In the genomic region with DNA sequence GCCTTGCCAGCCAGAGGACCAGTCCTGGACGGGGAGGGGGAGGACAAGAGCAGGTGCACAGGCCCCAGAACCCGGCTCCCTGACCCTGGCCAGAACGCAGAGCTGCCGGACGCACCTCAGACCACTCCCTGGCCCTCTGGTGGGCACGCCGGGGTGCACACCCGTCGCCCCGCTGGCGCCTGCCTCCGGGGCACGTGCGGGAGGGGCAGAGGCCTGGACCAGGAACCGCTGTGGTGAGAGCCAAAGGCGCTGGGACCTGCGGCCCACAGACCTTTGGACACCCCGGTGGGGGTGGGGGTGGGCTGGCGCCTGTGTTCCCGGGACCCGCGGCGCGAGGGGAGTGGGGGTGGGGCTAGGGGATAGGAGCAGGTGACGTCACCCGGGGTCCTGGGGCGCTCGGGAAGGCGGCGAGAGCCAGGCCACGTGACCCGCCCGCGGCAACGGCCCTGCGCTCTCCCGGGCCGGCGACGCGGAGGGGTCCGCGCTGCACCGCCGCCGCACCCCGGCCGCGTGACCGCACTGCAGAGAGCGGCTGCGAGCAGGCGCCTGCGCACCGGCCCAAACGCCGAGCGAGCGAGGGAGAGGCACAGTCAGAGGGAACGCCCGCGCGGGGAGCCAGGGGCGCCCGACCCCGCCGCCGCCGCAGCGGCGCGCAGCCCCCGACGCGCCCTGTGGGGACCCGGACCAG, we compare ENCODE assay signal across 8 cellular contexts. TPM values are rescaled to one million over a fixed set of nuclear protein-coding genes. Genes with fewer than 3 reads are reported as not detected.
DNase-seq lines count a peak whose midpoint lies in the region; ATAC-seq, FAIRE-seq and TF ChIP-seq lines count a peak whose summit lies in the region.
"Not testable (repeated sequence)": the region's sequence is repeated elsewhere in the genome, so short reads cannot be mapped to it uniquely, and the experiment has no call there.
"Had no signal": no experiment of that assay in that cellular context is flagged by ENCODE, and none has a peak within 500 bp of the region (broad histone marks: within the 10 kb centered on the region; RNA-seq: fewer than 3 reads in every experiment).

A gene (plus strand): TSS at position 559 of the 688 bp plus-strand sequence. CDS start 609 bp downstream, outside the sequence.

- no CpG with 5 or more reads among the region's 76 CpGs for WGBS in GM12878 (ENCODE audit: insufficient coverage, insufficient replicate concordance, low lambda C conversion rate, missing lambda C conversion rate)
- no CpG with 5 or more reads among the region's 76 CpGs for WGBS in lung, 2 donors
- no CpG with 5 or more reads among the region's 76 CpGs for WGBS in pancreas, 2 donors

- H3K4me2 ChIP-seq in GM12878 (ENCODE audit: control insufficient read depth, insufficient read depth) = not testable (repeated sequence)

- TF ChIP-seq CTCF in activated B cell treated with CpG ODN at 0.5 μM for 24 hours (IDR thresholded peaks at IDR 0.05); GM12878 (IDR thresholded peaks at IDR 0.05 in 2 of 3, conservative IDR thresholded peaks at IDR 0.05 in 1 of 3; ENCODE audit: control insufficient read depth in 2 of 3, extremely low read depth in 1 of 3, insufficient read depth in 1 of 3, low read depth in 3 of 3, low read length in 3 of 3); lung (IDR thresholded peaks at IDR 0.05; ENCODE audit: control extremely low read depth, extremely low read depth); pancreas (IDR thresholded peaks at IDR 0.05): not testable (repeated sequence)

- TF ChIP-seq POLR2A in GM12878 (IDR thresholded peaks at IDR 0.05; ENCODE audit: low read depth, low read length) = not testable (repeated sequence)

- not testable (repeated sequence) for H3K9ac ChIP-seq in GM12878 (ENCODE audit: control insufficient read depth, insufficient read depth, low read length)

- H2AFZ ChIP-seq in GM12878 (ENCODE audit: control insufficient read depth, low read depth, low read length) = not testable (repeated sequence)

- not testable (repeated sequence) for BruUV-seq in GM12878 (replicated peaks; lab: Mats Ljungman, UMichigan)

- TF ChIP-seq EP300 in GM12878 (IDR thresholded peaks at IDR 0.05; ENCODE audit: borderline replicate concordance in 1 of 2, control insufficient read depth in 1 of 2, low read depth in 2 of 2, low read length in 2 of 2) = not testable (repeated sequence)

- H4K20me1 ChIP-seq in GM12878 (ENCODE audit: control insufficient read depth, insufficient read depth) = not testable (repeated sequence)

- SMC1A ChIA-PET in GM12878 (lab: Charles Lee; ENCODE audit: uncharacterized antibody, unreplicated experiment) = not testable (repeated sequence)

- RAD21 ChIA-PET in GM12878 (lab: Charles Lee; ENCODE audit: unreplicated experiment) = not testable (repeated sequence)

- H3K36me3 ChIP-seq in GM12878 (ENCODE audit: control insufficient read depth in 2 of 2, insufficient read depth in 2 of 2, low read length in 1 of 2); lung (ENCODE audit: control insufficient read depth in 2 of 2, insufficient read depth in 2 of 2, low read length in 2 of 2); pancreas: not testable (repeated sequence)

- H3K36me3 Mint-ChIP-seq in activated B cell treated with CpG ODN at 0.5 μM for 24 hours (ENCODE audit: low read depth) = not testable (repeated sequence)

- not testable (repeated sequence) for H3K4me3 ChIP-seq in GM12878, lung, pancreas

- not testable (repeated sequence) for TF ChIP-seq RAD21 in GM12878 (IDR thresholded peaks at IDR 0.05; ENCODE audit: insufficient read depth, low read depth, low read length)

- not testable (repeated sequence) for H3K9me3 ChIP-seq in GM12878 (replicated peaks; ENCODE audit: control insufficient read depth, insufficient read depth, low read length); lung (ENCODE audit: control insufficient read depth in 2 of 2, insufficient read depth in 1 of 2, low read length in 1 of 2); pancreas

- POLR2A ChIA-PET in activated B cell treated with CpG ODN at 0.5 μM for 24 hours (lab: Charles Lee); GM12878 (lab: Charles Lee): not testable (repeated sequence)

- not testable (repeated sequence) for DNase-seq in activated B cell treated with CpG ODN at 0.5 μM for 24 hours; GM12878 (ENCODE audit: low read depth, low spot score); Right ventricle myocardium superior; lung (ENCODE audit: low spot score); pancreas

- ATAC-seq in GM18511 (IDR thresholded peaks at IDR 0.05; ENCODE audit: unreplicated experiment) (peak; percentile 60), HG03354 (IDR thresholded peaks at IDR 0.05; ENCODE audit: poor library complexity, severe bottlenecking, unreplicated experiment) (peak; percentile 68), activated B cell treated with CpG ODN at 0.5 μM for 24 hours (ENCODE audit: low read depth) (peak; percentile 86), GM12878 (peak; percentile 26; the same call in 1 of the 3 replicates), Right ventricle myocardium superior (ENCODE audit: poor library complexity) (peak; percentile 90), lung (ENCODE audit: insufficient read depth, low FRiP score) (peak; percentile 37), pancreas (peak; percentile 73 to 83 (median 78))

- not testable (repeated sequence) for FAIRE-seq in GM12878 (lab: Jason Lieb, UNC); pancreas (lab: Jason Lieb, UNC)

- H3K27me3 ChIP-seq in GM12878 (replicated peaks in 1 of 2; ENCODE audit: control insufficient read depth in 2 of 2, insufficient read depth in 2 of 2, low read length in 1 of 2); lung (ENCODE audit: control insufficient read depth, insufficient read depth); pancreas: not testable (repeated sequence)

- not testable (repeated sequence) for H3K9me3 Mint-ChIP-seq in activated B cell treated with CpG ODN at 0.5 μM for 24 hours

- intact Hi-C loops in activated B cell treated with CpG ODN at 0.5 μM for 24 hours (cut with micrococcal nuclease); GM12878 (cut with micrococcal nuclease; ENCODE audit: unreplicated experiment); Right ventricle myocardium superior (cut with DNase I); pancreas (cut with DNase I): not testable (repeated sequence)

- not testable (repeated sequence) for H3K4me1 ChIP-seq in GM12878 (ENCODE audit: control insufficient read depth, insufficient read depth, low read length); lung (ENCODE audit: control insufficient read depth in 2 of 2, insufficient read depth in 2 of 2, low read length in 2 of 2); pancreas

- not testable (repeated sequence) for H3K27ac ChIP-seq in GM12878 (ENCODE audit: control insufficient read depth, insufficient read depth); lung (ENCODE audit: low read depth in 1 of 2, low read length in 1 of 2); pancreas

- not testable (repeated sequence) for H3K27ac Mint-ChIP-seq in activated B cell treated with CpG ODN at 0.5 μM for 24 hours

- in situ Hi-C loops in GM12878 (cut with MboI) = not testable (repeated sequence)

- H3K4me3 Mint-ChIP-seq in activated B cell treated with CpG ODN at 0.5 μM for 24 hours = not testable (repeated sequence)

- not testable (repeated sequence) for H3K79me2 ChIP-seq in GM12878 (ENCODE audit: control insufficient read depth, insufficient read depth, low read length)

- H3K27me3 Mint-ChIP-seq in activated B cell treated with CpG ODN at 0.5 μM for 24 hours = not testable (repeated sequence)

- CTCF ChIA-PET in activated B cell treated with CpG ODN at 0.5 μM for 24 hours (lab: Charles Lee); GM12878 (lab: Yijun Ruan, JAX): not testable (repeated sequence)

- H3K4me1 Mint-ChIP-seq in activated B cell treated with CpG ODN at 0.5 μM for 24 hours = not testable (repeated sequence)

RNA-seq across cellular contexts. Expression of the gene that starts here (rescaled TPM):
- 0.38 and 0.44 TPM in 2 replicates for total RNA-seq in activated B cell treated with CpG ODN at 0.5 μM for 24 hours
- not detected in 2 replicates for total RNA-seq in GM12878 (2013; cell fraction: nucleolus; rRNA removed)
- total RNA-seq in GM12878 (2014; rRNA removed) = 0.16 and 0.23 TPM in 2 replicates
- not detected in 2 replicates for total RNA-seq in GM12878 (2014; rRNA removed; fragmentation: Illumina TruSeq; extraction: Trizol)
- not detected in 2 replicates for total RNA-seq in GM12878 (2021)
- not detected for polyA plus RNA-seq in GM12878 (2011; ENCODE audit: low read depth)
- polyA plus RNA-seq in GM12878 (2011; rRNA removed) = not detected in 2 replicates
- polyA plus RNA-seq in GM12878 (2011; cell fraction: cytosol; rRNA removed) = not detected in 2 replicates
- not detected in 2 replicates for polyA plus RNA-seq in GM12878 (2011; cell fraction: nucleus; rRNA removed)
- 0.19 and 0.32 TPM in 2 replicates for polyA plus RNA-seq in GM12878 (2012)
- polyA plus RNA-seq in GM12878 (2014; fragmentation: Illumina TruSeq; extraction: Trizol) = 0.03 TPM in 1 of 2 replicates, not detected in the other
- polyA plus RNA-seq in GM12878 (2014; fragmentation: Nextera tagmentation; extraction: Ambion mirVana) = not detected
- polyA plus RNA-seq in GM12878 (2014; rRNA removed) = 0.13 TPM in 1 of 2 replicates, not detected in the other
- under 1 TPM in 1 of 2 experiments, not detected in 1; 0.15 TPM for polyA plus RNA-seq in GM12878 (2016; fragmentation: Nextera tagmentation; extraction: Ambion mirVana)
- not detected in 2 replicates for polyA minus RNA-seq in GM12878 (2011; rRNA and poly(A)+ RNA removed)
- polyA minus RNA-seq in GM12878 (2011; cell fraction: cytosol; rRNA and poly(A)+ RNA removed) = not detected in 2 replicates
- polyA minus RNA-seq in GM12878 (2011; cell fraction: nucleus; rRNA and poly(A)+ RNA removed) = not detected in 2 replicates
- total RNA-seq in Right ventricle myocardium superior = 3.0 TPM
- 1 to 10 TPM; 2.0 to 3.6 TPM for total RNA-seq in lung
- polyA plus RNA-seq in lung = 1 to 10 TPM in 1 of 2 donors, under 1 TPM in 1; 0.87 to 1.8 TPM
- 1 to 10 TPM in 1 of 6 donors, under 1 TPM in 5; 0.37 to 1.0 (median 0.65) TPM for total RNA-seq in pancreas
- polyA plus RNA-seq in pancreas = 1 to 10 TPM in 1 of 2 donors, under 1 TPM in 1; 0.91 to 2.3 TPM
- total RNA-seq: Caco-2 had no signal

Comparison
In these comparisons a context has a peak if more than half of its experiments do, and no peak if none do; other contexts are left out.
1. Peak in ATAC-seq in activated B cell treated with CpG ODN at 0.5 μM for 24 hours; RNA of the gene not detected or under 1 TPM.
2. Peak in ATAC-seq in GM12878; RNA of the gene not detected or under 1 TPM.
3. ATAC-seq: peak in every context shown above with its lines; median percentile 90 in Right ventricle myocardium superior; 86 in activated B cell treated with CpG ODN at 0.5 μM for 24 hours; 78 in pancreas; 68 in HG03354; 60 in GM18511; 37 in lung; 26 in GM12878.